In the genomic region with DNA sequence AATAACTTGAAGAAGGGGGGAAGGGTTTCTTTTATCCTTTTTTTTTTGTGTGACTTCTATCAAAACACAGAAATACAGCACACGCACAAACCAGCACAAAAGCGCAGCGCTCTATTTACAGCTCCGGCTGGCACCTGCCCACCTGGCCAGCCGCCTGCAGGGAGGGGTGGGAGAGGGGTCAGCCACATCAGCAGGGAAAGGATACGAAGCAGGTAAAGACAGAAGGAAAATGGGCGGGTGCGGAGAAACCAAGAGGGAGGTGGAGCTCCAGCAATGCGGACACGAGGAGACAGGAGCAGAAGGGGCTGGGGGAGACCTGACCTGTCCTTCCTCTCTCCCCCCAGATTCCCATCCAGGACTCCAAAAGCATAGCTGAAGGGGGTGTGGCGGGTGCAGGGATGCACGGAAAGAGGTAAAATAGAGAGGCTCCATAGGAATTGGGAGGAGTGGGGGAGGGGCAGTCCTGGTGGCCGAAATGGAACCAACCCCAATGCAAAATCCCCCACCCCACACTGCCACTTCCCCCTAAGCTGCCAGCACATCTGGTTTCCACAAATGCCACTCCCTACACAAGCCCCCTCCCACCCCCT, we compare ENCODE assay signal across 16 cellular contexts. TPM values are rescaled to one million over a fixed set of nuclear protein-coding genes. Genes with fewer than 3 reads are reported as not detected.
DNase-seq lines count a peak whose midpoint lies in the region; ATAC-seq and TF ChIP-seq lines count a peak whose summit lies in the region.
"Had no signal": no experiment of that assay in that cellular context is flagged by ENCODE, and none has a peak within 500 bp of the region (broad histone marks: within the 10 kb centered on the region; RNA-seq: fewer than 3 reads in every experiment).

No MANE protein-coding gene starts in this region.

- no peaks in the 10 kb centered on the region for H3K79me2 ChIP-seq in neural progenitor cell (ENCODE audit: low read depth)

- no peak overlapping the region for H3K4me2 ChIP-seq in neural progenitor cell
- H3K4me2 ChIP-seq: SK-N-SH, smooth muscle cell had no signal

- no peak overlapping the region for H3K27ac ChIP-seq in neural progenitor cell

- no peak for DNase-seq in activated CD4-positive, alpha-beta T cell treated with anti-CD3 and anti-CD28 coated beads for 36 hours
- no peak for DNase-seq in activated CD4-positive, alpha-beta T cell treated with anti-CD3 and anti-CD28 coated beads, Interleukin-2, amount 50 U/mL, for 4 hours
- DNase-seq in activated naive CD8-positive, alpha-beta T cell treated with anti-CD3 and anti-CD28 coated beads, Interleukin-2, amount 10 ng/mL, durations not matched to agents 7 days and 5 days = no peak
- DNase-seq in neural progenitor cell (ENCODE audit: low spot score) = no peak
- DNase-seq in UCSD-AML1 (lab: John Stamatoyannopoulos, UW; ENCODE audit: unreplicated experiment) = no peak
- no peak for DNase-seq in NCI-H1436 (lab: John Stamatoyannopoulos, UW)
- DNase-seq: ACHN, activated T-cell treated with anti-CD3 and anti-CD28 coated beads for 4 hours, NCI-H2171 treated with DMSO at 0.1 percent for 48 hours, occipital lobe, SK-N-SH had no signal

- H3K4me3 Mint-ChIP-seq in activated CD4-positive, alpha-beta T cell treated with anti-CD3 and anti-CD28 coated beads for 36 hours = no peak overlapping the region
- H3K4me3 Mint-ChIP-seq in IgD-negative memory B cell (peak overlapping the region; percentile 9 to 92 (median 70)), neural progenitor cell (no peak overlapping the region)
- H3K4me3 Mint-ChIP-seq in activated naive CD8-positive, alpha-beta T cell treated with anti-CD3 and anti-CD28 coated beads, Interleukin-2, amount 10 ng/mL, durations not matched to agents 7 days and 5 days = no peak overlapping the region

- no peak overlapping the region for H3K9ac ChIP-seq in neural progenitor cell
- H3K9ac ChIP-seq: SK-N-SH had no signal

- peaks cover 3% of the 10 kb centered on the region for H3K4me1 ChIP-seq in neural progenitor cell

- intact Hi-C loops in activated CD4-positive, alpha-beta T cell treated with anti-CD3 and anti-CD28 coated beads for 36 hours (cut with DNase I, micrococcal nuclease) = loop anchor here in 1 of 2 experiments (5.0 kb wide), 1 partner anchor 106 kb away; the partner anchor contains the start of gene DDX6

- no peaks in the 10 kb centered on the region for H3K36me3 ChIP-seq in neural progenitor cell

- no peak overlapping the region for H2AFZ ChIP-seq in neural progenitor cell (replicated peaks)

- POLR2A ChIA-PET in activated CD4-positive, alpha-beta T cell treated with anti-CD3 and anti-CD28 coated beads for 36 hours (lab: Charles Lee) = no interaction called here
- POLR2A ChIA-PET in activated naive CD8-positive, alpha-beta T cell treated with anti-CD3 and anti-CD28 coated beads, Interleukin-2, amount 10 ng/mL, durations not matched to agents 7 days and 5 days (lab: Charles Lee) = interaction anchor here (0.5 kb wide), 1 partner anchor 19 kb away, joined by 3 read pairs; no protein-coding TSS in a partner anchor

- no peak for TF ChIP-seq CTCF in neural progenitor cell (IDR thresholded peaks at IDR 0.05)

- H3K27me3 Mint-ChIP-seq in activated CD4-positive, alpha-beta T cell treated with anti-CD3 and anti-CD28 coated beads for 36 hours = no peaks in the 10 kb centered on the region
- H3K27me3 Mint-ChIP-seq in IgD-negative memory B cell (no peaks in the 10 kb centered on the region), neural progenitor cell (ENCODE audit: insufficient read depth, low read depth) (peaks cover 14% of the 10 kb centered on the region)
- no peaks in the 10 kb centered on the region for H3K27me3 Mint-ChIP-seq in activated naive CD8-positive, alpha-beta T cell treated with anti-CD3 and anti-CD28 coated beads, Interleukin-2, amount 10 ng/mL, durations not matched to agents 7 days and 5 days

- H3K27ac Mint-ChIP-seq in activated CD4-positive, alpha-beta T cell treated with anti-CD3 and anti-CD28 coated beads for 36 hours = peak overlapping the region; percentile 77
- H3K27ac Mint-ChIP-seq in IgD-negative memory B cell (peak overlapping the region; percentile 90 to 94 (median 92)), neural progenitor cell (peak overlapping the region; percentile 65)
- peak overlapping the region; percentile 16 for H3K27ac Mint-ChIP-seq in activated naive CD8-positive, alpha-beta T cell treated with anti-CD3 and anti-CD28 coated beads, Interleukin-2, amount 10 ng/mL, durations not matched to agents 7 days and 5 days

- H3K9me3 Mint-ChIP-seq in activated CD4-positive, alpha-beta T cell treated with anti-CD3 and anti-CD28 coated beads for 36 hours (ENCODE audit: low read depth) = no peaks in the 10 kb centered on the region
- H3K9me3 Mint-ChIP-seq in IgD-negative memory B cell (no peaks in the 10 kb centered on the region), neural progenitor cell (no peaks in the 10 kb centered on the region)
- H3K9me3 Mint-ChIP-seq in activated naive CD8-positive, alpha-beta T cell treated with anti-CD3 and anti-CD28 coated beads, Interleukin-2, amount 10 ng/mL, durations not matched to agents 7 days and 5 days = no peaks in the 10 kb centered on the region

- H4K20me1 ChIP-seq in neural progenitor cell (ENCODE audit: low read depth) = peaks cover 5% of the 10 kb centered on the region

- ATAC-seq in activated CD4-positive, alpha-beta T cell treated with anti-CD3 and anti-CD28 coated beads for 36 hours = no peak
- ATAC-seq in activated naive CD8-positive, alpha-beta T cell treated with anti-CD3 and anti-CD28 coated beads, Interleukin-2, amount 10 ng/mL, durations not matched to agents 7 days and 5 days (ENCODE audit: low read depth) = no peak
- no peak for ATAC-seq in HG03354 (IDR thresholded peaks at IDR 0.05; ENCODE audit: poor library complexity, severe bottlenecking, unreplicated experiment)

- no peaks in the 10 kb centered on the region for H3K27me3 ChIP-seq in neural progenitor cell

- CTCF ChIA-PET in activated CD4-positive, alpha-beta T cell treated with anti-CD3 and anti-CD28 coated beads for 36 hours (lab: Charles Lee) = interaction anchor here (1.3 kb wide), 1 partner anchor 203 kb away, joined by 4 read pairs; no protein-coding TSS in a partner anchor

- peaks cover 51% of the 10 kb centered on the region for H3K4me1 Mint-ChIP-seq in activated CD4-positive, alpha-beta T cell treated with anti-CD3 and anti-CD28 coated beads for 36 hours
- H3K4me1 Mint-ChIP-seq in IgD-negative memory B cell (peaks cover 44 to 49% (median 45%) of the 10 kb centered on the region in 3 donors), neural progenitor cell (peaks cover 10% of the 10 kb centered on the region)
- peaks cover 36% of the 10 kb centered on the region for H3K4me1 Mint-ChIP-seq in activated naive CD8-positive, alpha-beta T cell treated with anti-CD3 and anti-CD28 coated beads, Interleukin-2, amount 10 ng/mL, durations not matched to agents 7 days and 5 days

- peaks cover 39% of the 10 kb centered on the region for H3K36me3 Mint-ChIP-seq in activated CD4-positive, alpha-beta T cell treated with anti-CD3 and anti-CD28 coated beads for 36 hours (ENCODE audit: low read depth)
- H3K36me3 Mint-ChIP-seq in IgD-negative memory B cell (no peaks in the 10 kb centered on the region), neural progenitor cell (peaks cover 5% of the 10 kb centered on the region)
- H3K36me3 Mint-ChIP-seq in activated naive CD8-positive, alpha-beta T cell treated with anti-CD3 and anti-CD28 coated beads, Interleukin-2, amount 10 ng/mL, durations not matched to agents 7 days and 5 days = peaks cover 12% of the 10 kb centered on the region

- no peaks in the 10 kb centered on the region for H3F3A ChIP-seq in neural progenitor cell (ENCODE audit: low read depth)

- H3K9me3 ChIP-seq in neural progenitor cell (ENCODE audit: low read depth) = no peaks in the 10 kb centered on the region
- H3K9me3 ChIP-seq: SK-N-SH had no signal

- no peak overlapping the region for H3K4me3 ChIP-seq in neural progenitor cell
- H3K4me3 ChIP-seq: smooth muscle cell had no signal

RNA-seq across cellular contexts. Expression of gene CXCR5, which starts 14.1 kb away (rescaled TPM):
- total RNA-seq in activated CD4-positive, alpha-beta T cell treated with anti-CD3 and anti-CD28 coated beads for 36 hours = 10 to 100 TPM; 18.9 to 21.3 TPM
- polyA plus RNA-seq in IgD-negative memory B cell = 93.4 TPM
- 1 to 10 TPM; 1.9 to 2.2 TPM for total RNA-seq in activated naive CD8-positive, alpha-beta T cell treated with anti-CD3 and anti-CD28 coated beads, Interleukin-2, amount 10 ng/mL, durations not matched to agents 7 days and 5 days
- not detected in 2 replicates for total RNA-seq in neural progenitor cell (ENCODE audit: low replicate concordance)
- total RNA-seq: lung microvascular endothelial cell, occipital lobe, smooth muscle cell had no signal
- polyA plus RNA-seq: smooth muscle cell had no signal

RNA-seq across cellular contexts. Expression of gene BCL9L, which starts 27.9 kb away (rescaled TPM):
- total RNA-seq in activated CD4-positive, alpha-beta T cell treated with anti-CD3 and anti-CD28 coated beads for 36 hours = 10 to 100 TPM; 34.5 to 58.5 TPM
- polyA plus RNA-seq in IgD-negative memory B cell = 2.8 TPM
- 100 to 1,000 TPM; 116 to 128 TPM for total RNA-seq in activated naive CD8-positive, alpha-beta T cell treated with anti-CD3 and anti-CD28 coated beads, Interleukin-2, amount 10 ng/mL, durations not matched to agents 7 days and 5 days
- 3.0 and 7.2 TPM in 2 replicates for total RNA-seq in neural progenitor cell (ENCODE audit: low replicate concordance)

RNA-seq across cellular contexts. Expression of gene UPK2, which starts 58.3 kb away (rescaled TPM):
- total RNA-seq in activated CD4-positive, alpha-beta T cell treated with anti-CD3 and anti-CD28 coated beads for 36 hours = under 1 TPM; 0.19 to 0.32 TPM
- not detected for polyA plus RNA-seq in IgD-negative memory B cell
- under 1 TPM in 1 of 2 experiments, not detected in 1; 0.44 TPM for total RNA-seq in activated naive CD8-positive, alpha-beta T cell treated with anti-CD3 and anti-CD28 coated beads, Interleukin-2, amount 10 ng/mL, durations not matched to agents 7 days and 5 days
- 0.43 TPM in 1 of 2 replicates, not detected in the other for total RNA-seq in neural progenitor cell (ENCODE audit: low replicate concordance)
- total RNA-seq: aorta, lung microvascular endothelial cell, occipital lobe, smooth muscle cell had no signal
- polyA plus RNA-seq: aorta had no signal

Comparison
In these comparisons a context has a peak if more than half of its experiments do, and no peak if none do; other contexts are left out.
1. H3K27ac Mint-ChIP-seq: peak in every context shown above with its lines; median percentile 92 in IgD-negative memory B cell; 77 in activated CD4-positive, alpha-beta T cell treated with anti-CD3 and anti-CD28 coated beads for 36 hours; 65 in neural progenitor cell; 16 in activated naive CD8-positive, alpha-beta T cell treated with anti-CD3 and anti-CD28 coated beads, Interleukin-2, amount 10 ng/mL, durations not matched to agents 7 days and 5 days.
2. H3K4me3 Mint-ChIP-seq: peak in IgD-negative memory B cell (4 of 4); none in activated CD4-positive, alpha-beta T cell treated with anti-CD3 and anti-CD28 coated beads for 36 hours (single experiment), activated naive CD8-positive, alpha-beta T cell treated with anti-CD3 and anti-CD28 coated beads, Interleukin-2, amount 10 ng/mL, durations not matched to agents 7 days and 5 days (single experiment) and neural progenitor cell (single experiment).
3. RNA of gene CXCR5, which starts 14.1 kb away (total RNA-seq): 18.9 to 21.3 TPM in activated CD4-positive, alpha-beta T cell treated with anti-CD3 and anti-CD28 coated beads for 36 hours; 1.9 to 2.2 TPM in activated naive CD8-positive, alpha-beta T cell treated with anti-CD3 and anti-CD28 coated beads, Interleukin-2, amount 10 ng/mL, durations not matched to agents 7 days and 5 days and not detected in neural progenitor cell; every median in the first group is over 4 times any median in the second.